25 cellular contexts compared by ENCODE assay signal in the genomic region with DNA sequence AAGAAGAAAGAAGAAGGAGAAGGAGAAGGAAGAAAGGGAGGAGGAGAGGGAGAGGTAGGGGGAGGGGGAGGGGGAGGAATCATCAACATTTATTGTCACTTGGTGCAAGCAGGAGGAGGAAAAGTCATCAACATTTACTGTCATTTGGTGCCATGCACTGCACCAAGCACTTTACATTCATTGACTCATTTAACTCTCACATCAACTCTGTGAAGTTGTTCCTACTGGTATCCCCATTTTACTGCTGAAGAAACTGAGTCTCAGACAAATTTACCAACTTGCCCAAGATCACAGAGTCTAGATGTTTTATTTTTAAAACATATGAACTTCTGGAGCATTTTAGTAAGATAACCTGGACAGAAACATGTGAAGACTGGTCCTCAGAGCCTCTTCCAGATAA.
"Had no signal": no experiment of that assay in that cellular context is flagged by ENCODE, and none has a peak within 500 bp of the region (broad histone marks: within the 10 kb centered on the region; RNA-seq: fewer than 3 reads in every experiment).

No MANE protein-coding gene starts in this region.

- H3K27ac Mint-ChIP-seq: natural killer cell treated with Interleukin-12 subunit alpha and Interleukin-12 subunit beta and Interleukin-15 and Interleukin-18, amount 100 ng/mL, for 72 hours; progenitor cell of endocrine pancreas; stimulated activated effector memory CD8-positive, alpha-beta T cell treated with anti-CD3 and anti-CD28 coated beads, Interleukin-12 subunit alpha, Interleukin-12 subunit beta, amount 100 ng/mL, for 72 hours had no signal

- H3K4me1 ChIP-seq: left ventricle myocardium inferior, right atrium auricular region, spleen, stomach, testis, thyroid gland, transverse colon, upper lobe of left lung, vagina had no signal

- ATAC-seq: mucosa of descending colon; naive thymus-derived CD4-positive, alpha-beta T cell; natural killer cell treated with Interleukin-12 subunit alpha and Interleukin-12 subunit beta and Interleukin-15 and Interleukin-18, amount 100 ng/mL, for 72 hours; sciatic nerve; stimulated activated effector memory CD8-positive, alpha-beta T cell treated with anti-CD3 and anti-CD28 coated beads, Interleukin-12 subunit alpha, Interleukin-12 subunit beta, amount 100 ng/mL, for 72 hours; stimulated activated naive CD8-positive, alpha-beta T cell treated with anti-CD3 and anti-CD28 coated beads, Interleukin-15, Interleukin-2, amounts not matched to agents 100 U/mL and 50 U/mL, for 24 hours had no signal

- H3K27me3 ChIP-seq: ovary, right atrium auricular region, spleen, stomach, testis, thyroid gland, transverse colon, upper lobe of left lung, vagina had no signal

- FAIRE-seq: islet of Langerhans, kidney had no signal

- H3K4me3 Mint-ChIP-seq: immature natural killer cell; naive thymus-derived CD4-positive, alpha-beta T cell; natural killer cell treated with Interleukin-12 subunit alpha and Interleukin-12 subunit beta and Interleukin-15 and Interleukin-18, amount 100 ng/mL, for 72 hours; stimulated activated effector memory CD8-positive, alpha-beta T cell treated with anti-CD3 and anti-CD28 coated beads, Interleukin-12 subunit alpha, Interleukin-12 subunit beta, amount 100 ng/mL, for 72 hours had no signal

- H3K27me3 Mint-ChIP-seq: naive thymus-derived CD4-positive, alpha-beta T cell; natural killer cell treated with Interleukin-12 subunit alpha and Interleukin-12 subunit beta and Interleukin-15 and Interleukin-18, amount 100 ng/mL, for 72 hours; progenitor cell of endocrine pancreas had no signal

- H3K4me3 ChIP-seq: left ventricle myocardium inferior, lung, mucosa of descending colon, ovary, right atrium auricular region, skin epidermis, spleen, stomach, testis, thyroid gland, transverse colon, upper lobe of left lung, vagina had no signal

- DNase-seq: hypothalamus; immature natural killer cell; kidney; left ventricle myocardium inferior; midbrain; mucosa of descending colon; naive thymus-derived CD4-positive, alpha-beta T cell; ovary; spleen; stimulated activated CD4-positive, alpha-beta T cell treated with anti-CD3 and anti-CD28 coated beads, Interleukin-4, amount 100 ng/mL, for 24 hours; stimulated activated naive CD8-positive, alpha-beta T cell treated with anti-CD3 and anti-CD28 coated beads, Interleukin-15, Interleukin-2, amounts not matched to agents 100 U/mL and 50 U/mL, for 24 hours; stomach; testis; thyroid gland; transverse colon had no signal

- H3K36me3 ChIP-seq: ovary, transverse colon had no signal

- H3K9me3 Mint-ChIP-seq: immature natural killer cell had no signal

- H3K9me3 ChIP-seq: ovary, right atrium auricular region, testis, thyroid gland, transverse colon, upper lobe of left lung, vagina had no signal

- H3K27ac ChIP-seq: left ventricle myocardium inferior, ovary, right atrium auricular region, skin epidermis, spleen, stomach, testis, thyroid gland, transverse colon, upper lobe of left lung, vagina had no signal
